In the genomic region with DNA sequence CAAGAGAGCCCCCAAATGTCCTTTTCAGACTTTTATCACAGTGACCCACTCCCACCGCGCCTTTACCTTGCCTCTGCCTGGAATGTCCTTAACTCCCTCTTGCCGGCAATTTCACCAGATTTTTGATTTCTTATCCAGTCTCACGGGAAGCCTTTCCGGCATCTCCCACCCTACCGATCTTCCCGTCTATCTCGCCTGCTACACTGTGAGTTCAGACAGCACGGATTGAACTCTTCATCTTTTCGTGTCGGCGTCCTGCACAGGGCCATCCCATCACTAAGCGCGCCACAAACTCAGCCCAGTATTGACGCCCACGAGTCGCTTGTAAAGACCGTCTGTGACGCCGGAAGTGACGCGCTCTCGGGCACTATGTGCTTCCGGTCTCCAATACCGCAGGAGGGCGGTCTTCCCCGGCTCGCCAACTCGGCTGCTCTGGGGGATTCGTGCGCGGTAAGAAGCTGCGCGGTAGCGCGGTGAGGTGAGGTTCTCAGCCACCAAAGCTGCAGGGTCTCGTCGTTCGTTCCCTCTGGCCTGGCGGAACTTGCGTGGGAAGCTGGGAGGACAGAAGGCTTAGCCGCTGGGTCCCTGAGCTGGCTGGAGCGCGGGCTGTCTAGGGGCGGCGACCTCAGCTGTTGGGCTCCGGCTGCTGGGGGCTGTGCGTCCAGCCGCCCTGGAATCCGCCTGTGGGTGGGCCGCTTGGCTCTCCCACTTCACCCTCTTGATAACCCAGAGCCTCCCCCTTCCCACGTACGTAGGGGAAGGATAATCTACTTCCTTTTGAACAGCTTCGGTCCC, we compare ENCODE assay signal across 1 cellular context.
A peak's percentile ranks its signal among the peaks of the same experiment; 100 is the strongest.
TF ChIP-seq lines count a peak whose summit lies in the region.

A gene with protein sequence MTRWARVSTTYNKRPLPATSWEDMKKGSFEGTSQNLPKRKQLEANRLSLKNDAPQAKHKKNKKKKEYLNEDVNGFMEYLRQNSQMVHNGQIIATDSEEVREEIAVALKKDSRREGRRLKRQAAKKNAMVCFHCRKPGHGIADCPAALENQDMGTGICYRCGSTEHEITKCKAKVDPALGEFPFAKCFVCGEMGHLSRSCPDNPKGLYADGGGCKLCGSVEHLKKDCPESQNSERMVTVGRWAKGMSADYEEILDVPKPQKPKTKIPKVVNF (plus strand): TSS at position 367 of the 795 bp plus-strand sequence. CDS start 3,171 bp downstream, outside the sequence.

TF ChIP-seq in K562, 482 proteins besides CTCF, POLR2A, EP300 and RAD21 (continued from another document and continues in another):
- TF ChIP-seq, protein P1, sequence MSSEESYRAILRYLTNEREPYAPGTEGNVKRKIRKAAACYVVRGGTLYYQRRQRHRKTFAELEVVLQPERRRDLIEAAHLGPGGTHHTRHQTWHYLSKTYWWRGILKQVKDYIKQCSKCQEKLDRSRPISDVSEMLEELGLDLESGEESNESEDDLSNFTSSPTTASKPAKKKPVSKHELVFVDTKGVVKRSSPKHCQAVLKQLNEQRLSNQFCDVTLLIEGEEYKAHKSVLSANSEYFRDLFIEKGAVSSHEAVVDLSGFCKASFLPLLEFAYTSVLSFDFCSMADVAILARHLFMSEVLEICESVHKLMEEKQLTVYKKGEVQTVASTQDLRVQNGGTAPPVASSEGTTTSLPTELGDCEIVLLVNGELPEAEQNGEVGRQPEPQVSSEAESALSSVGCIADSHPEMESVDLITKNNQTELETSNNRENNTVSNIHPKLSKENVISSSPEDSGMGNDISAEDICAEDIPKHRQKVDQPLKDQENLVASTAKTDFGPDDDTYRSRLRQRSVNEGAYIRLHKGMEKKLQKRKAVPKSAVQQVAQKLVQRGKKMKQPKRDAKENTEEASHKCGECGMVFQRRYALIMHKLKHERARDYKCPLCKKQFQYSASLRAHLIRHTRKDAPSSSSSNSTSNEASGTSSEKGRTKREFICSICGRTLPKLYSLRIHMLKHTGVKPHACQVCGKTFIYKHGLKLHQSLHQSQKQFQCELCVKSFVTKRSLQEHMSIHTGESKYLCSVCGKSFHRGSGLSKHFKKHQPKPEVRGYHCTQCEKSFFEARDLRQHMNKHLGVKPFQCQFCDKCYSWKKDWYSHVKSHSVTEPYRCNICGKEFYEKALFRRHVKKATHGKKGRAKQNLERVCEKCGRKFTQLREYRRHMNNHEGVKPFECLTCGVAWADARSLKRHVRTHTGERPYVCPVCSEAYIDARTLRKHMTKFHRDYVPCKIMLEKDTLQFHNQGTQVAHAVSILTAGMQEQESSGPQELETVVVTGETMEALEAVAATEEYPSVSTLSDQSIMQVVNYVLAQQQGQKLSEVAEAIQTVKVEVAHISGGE (CRISPR knock-in tag; IDR thresholded peaks at IDR 0.05), result peak in 1 of 3 experiments; percentile 70; a peak in 3 of 6 replicates
- TF ChIP-seq ZBTB17 (CRISPR knock-in tag; IDR thresholded peaks at IDR 0.05) (peak; percentile 92), GABPA (tag; conservative IDR thresholded peaks at IDR 0.05; ENCODE audit: low read depth) (peak; percentile 98), TCF3 (CRISPR knock-in tag; IDR thresholded peaks at IDR 0.05) (peak; percentile 12; the same call in 1 of the 2 replicates), FOXA3 (CRISPR knock-in tag; conservative IDR thresholded peaks at IDR 0.05 in 1 of 2, IDR thresholded peaks at IDR 0.05 in 1 of 2) (peak in 1 of 2 experiments; percentile 56; a peak in 1 of 4 replicates), ZNF589 (CRISPR knock-in tag; IDR thresholded peaks at IDR 0.05; ENCODE audit: low read depth) (peak; percentile 47; the same call in 1 of the 2 replicates), ZNF197 (CRISPR knock-in tag; IDR thresholded peaks at IDR 0.05; ENCODE audit: low read depth) (no peak), YY1 (IDR thresholded peaks at IDR 0.05; ENCODE audit: borderline replicate concordance in 1 of 3, control insufficient read depth in 1 of 3, extremely low read depth in 1 of 3, insufficient read depth in 3 of 3, insufficient read length in 1 of 3, insufficient replicate concordance in 2 of 3, low read depth in 1 of 3, low read length in 2 of 3) (peak in 2 of 3 experiments; percentile 54 to 72), CSDE1 (IDR thresholded peaks at IDR 0.05) (peak in 1 of 2 experiments; percentile 68; a peak in 2 of 4 replicates), ZNF395 (CRISPR knock-in tag; IDR thresholded peaks at IDR 0.05) (0 out of 2 replicates have a peak, but pooled peaks have one; percentile 30), CREM (IDR thresholded peaks at IDR 0.05; ENCODE audit: low read depth) (peak; percentile 99), HDAC1 (IDR thresholded peaks at IDR 0.05) (peak in 1 of 2 experiments; percentile 78; a peak in 2 of 4 replicates), RHOXF2B (CRISPR knock-in tag; conservative IDR thresholded peaks at IDR 0.05) (no peak), FOS (IDR thresholded peaks at IDR 0.05; ENCODE audit: extremely low read depth, insufficient read length) (no peak), TOE1 (IDR thresholded peaks at IDR 0.05; ENCODE audit: borderline replicate concordance) (0 out of 2 replicates have a peak, but pooled peaks have one; percentile 13), TOE1 (CRISPR knock-in tag; IDR thresholded peaks at IDR 0.05; ENCODE audit: borderline replicate concordance, low read depth) (no peak), EGR1 (conservative IDR thresholded peaks at IDR 0.05) (peak; percentile 95), NCOA1 (IDR thresholded peaks at IDR 0.05; ENCODE audit: low read depth) (peak; percentile 51; the same call in 1 of the 2 replicates), REST (CRISPR knock-in tag; IDR thresholded peaks at IDR 0.05; ENCODE audit: low read depth) (0 out of 2 replicates have a peak, but pooled peaks have one; percentile 38), SP1 (CRISPR knock-in tag; IDR thresholded peaks at IDR 0.05) (peak; percentile 74), NFIC (IDR thresholded peaks at IDR 0.05) (peak; percentile 35), POLR2G (IDR thresholded peaks at IDR 0.05; ENCODE audit: low read depth, low read length) (peak; percentile 97), HNRNPLL (IDR thresholded peaks at IDR 0.05; ENCODE audit: low read depth, low read length, poor library complexity, severe bottlenecking) (peak; percentile 77), POLR2B (IDR thresholded peaks at IDR 0.05; ENCODE audit: low read depth, partially characterized antibody) (peak; percentile 92), JUND (IDR thresholded peaks at IDR 0.05; ENCODE audit: borderline replicate concordance, low read depth, low read length) (peak; percentile 72), JUND (tag; IDR thresholded peaks at IDR 0.05; ENCODE audit: borderline replicate concordance, low read depth, low read length) (no peak; the same call in 2 of the 3 replicates), JUNB (CRISPR knock-in tag; conservative IDR thresholded peaks at IDR 0.05) (no peak), PHF8 (IDR thresholded peaks at IDR 0.05; ENCODE audit: borderline replicate concordance, low read length) (peak; percentile 98), LCOR (CRISPR knock-in tag; IDR thresholded peaks at IDR 0.05) (0 out of 2 replicates have a peak, but pooled peaks have one; percentile 16), ZBTB1 (CRISPR knock-in tag; IDR thresholded peaks at IDR 0.05; ENCODE audit: borderline replicate concordance, low read depth) (peak; percentile 61; the same call in 1 of the 2 replicates), ETV5 (CRISPR knock-in tag; IDR thresholded peaks at IDR 0.05; ENCODE audit: low read depth) (peak; percentile 66; the same call in 1 of the 2 replicates), IRF9 (tag; IDR thresholded peaks at IDR 0.05) (no peak)
- TF ChIP-seq, protein P2, sequence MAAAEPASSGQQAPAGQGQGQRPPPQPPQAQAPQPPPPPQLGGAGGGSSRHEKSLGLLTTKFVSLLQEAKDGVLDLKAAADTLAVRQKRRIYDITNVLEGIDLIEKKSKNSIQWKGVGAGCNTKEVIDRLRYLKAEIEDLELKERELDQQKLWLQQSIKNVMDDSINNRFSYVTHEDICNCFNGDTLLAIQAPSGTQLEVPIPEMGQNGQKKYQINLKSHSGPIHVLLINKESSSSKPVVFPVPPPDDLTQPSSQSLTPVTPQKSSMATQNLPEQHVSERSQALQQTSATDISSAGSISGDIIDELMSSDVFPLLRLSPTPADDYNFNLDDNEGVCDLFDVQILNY (CRISPR knock-in tag; IDR thresholded peaks at IDR 0.05), result peak; percentile 71; the same call in 1 of the 2 replicates
- TF ChIP-seq, protein P3, sequence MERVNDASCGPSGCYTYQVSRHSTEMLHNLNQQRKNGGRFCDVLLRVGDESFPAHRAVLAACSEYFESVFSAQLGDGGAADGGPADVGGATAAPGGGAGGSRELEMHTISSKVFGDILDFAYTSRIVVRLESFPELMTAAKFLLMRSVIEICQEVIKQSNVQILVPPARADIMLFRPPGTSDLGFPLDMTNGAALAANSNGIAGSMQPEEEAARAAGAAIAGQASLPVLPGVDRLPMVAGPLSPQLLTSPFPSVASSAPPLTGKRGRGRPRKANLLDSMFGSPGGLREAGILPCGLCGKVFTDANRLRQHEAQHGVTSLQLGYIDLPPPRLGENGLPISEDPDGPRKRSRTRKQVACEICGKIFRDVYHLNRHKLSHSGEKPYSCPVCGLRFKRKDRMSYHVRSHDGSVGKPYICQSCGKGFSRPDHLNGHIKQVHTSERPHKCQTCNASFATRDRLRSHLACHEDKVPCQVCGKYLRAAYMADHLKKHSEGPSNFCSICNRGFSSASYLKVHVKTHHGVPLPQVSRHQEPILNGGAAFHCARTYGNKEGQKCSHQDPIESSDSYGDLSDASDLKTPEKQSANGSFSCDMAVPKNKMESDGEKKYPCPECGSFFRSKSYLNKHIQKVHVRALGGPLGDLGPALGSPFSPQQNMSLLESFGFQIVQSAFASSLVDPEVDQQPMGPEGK (CRISPR knock-in tag; IDR thresholded peaks at IDR 0.05; ENCODE audit: borderline replicate concordance), result no peak
- TF ChIP-seq, protein P4, sequence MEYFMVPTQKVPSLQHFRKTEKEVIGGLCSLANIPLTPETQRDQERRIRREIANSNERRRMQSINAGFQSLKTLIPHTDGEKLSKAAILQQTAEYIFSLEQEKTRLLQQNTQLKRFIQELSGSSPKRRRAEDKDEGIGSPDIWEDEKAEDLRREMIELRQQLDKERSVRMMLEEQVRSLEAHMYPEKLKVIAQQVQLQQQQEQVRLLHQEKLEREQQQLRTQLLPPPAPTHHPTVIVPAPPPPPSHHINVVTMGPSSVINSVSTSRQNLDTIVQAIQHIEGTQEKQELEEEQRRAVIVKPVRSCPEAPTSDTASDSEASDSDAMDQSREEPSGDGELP (CRISPR knock-in tag; IDR thresholded peaks at IDR 0.05; ENCODE audit: borderline replicate concordance), result peak; percentile 93
